20 cellular contexts compared by ENCODE assay signal in genomic region chr14:104757681-104758392, GRCh38. TPM values are rescaled to one million over a fixed set of nuclear protein-coding genes. Genes with fewer than 3 reads are reported as not detected.
DNase-seq lines count a peak whose midpoint lies in the region; ATAC-seq, FAIRE-seq and TF ChIP-seq lines count a peak whose summit lies in the region.
"Had no signal": no experiment of that assay in that cellular context is flagged by ENCODE, and none has a peak within 500 bp of the region (broad histone marks: within the 10 kb centered on the region; RNA-seq: fewer than 3 reads in every experiment).

No MANE protein-coding gene starts in this region.

- WGBS in tibial nerve, 2 donors = 87 to 92% methylated on average over 14 to 19 of the region's 19 CpGs

- H3K9me3 Mint-ChIP-seq in activated naive CD4-positive, alpha-beta T cell treated with anti-CD3 and anti-CD28 coated beads, Interleukin-2, amount 10 ng/mL, durations not matched to agents 7 days and 5 days = no peaks in the 10 kb centered on the region
- H3K9me3 Mint-ChIP-seq in immature natural killer cell = no peaks in the 10 kb centered on the region

- H2AFZ ChIP-seq in DND-41 (ENCODE audit: low read depth, low read length) = no peak overlapping the region

- no peak for TF ChIP-seq EP300 in tibial nerve (IDR thresholded peaks at IDR 0.05)

- H3K36me3 ChIP-seq in DND-41 (ENCODE audit: insufficient read depth, low read length) (peaks cover 77% of the 10 kb centered on the region), kidney (ENCODE audit: control insufficient read depth in 1 of 2, insufficient read depth in 2 of 2, low read length in 2 of 2) (peaks cover 21 to 26% of the 10 kb centered on the region in 2 donors), tibial nerve (peaks cover 0 to 75% (median 3%) of the 10 kb centered on the region in 3 donors)

- TF ChIP-seq CTCF in DND-41 (IDR thresholded peaks at IDR 0.05; ENCODE audit: borderline replicate concordance, extremely low read depth, low read length, poor library complexity, severe bottlenecking) = no peak
- TF ChIP-seq CTCF in RWPE1 (conservative IDR thresholded peaks at IDR 0.05; ENCODE audit: low read depth) = no peak
- no peak for TF ChIP-seq CTCF in kidney (IDR thresholded peaks at IDR 0.05; ENCODE audit: borderline replicate concordance, extremely low read depth, insufficient read depth)
- no peak for TF ChIP-seq CTCF in tibial nerve (IDR thresholded peaks at IDR 0.05)

- H3K4me1 Mint-ChIP-seq in activated naive CD4-positive, alpha-beta T cell treated with anti-CD3 and anti-CD28 coated beads, Interleukin-2, amount 10 ng/mL, durations not matched to agents 7 days and 5 days = peaks cover 45% of the 10 kb centered on the region
- H3K4me1 Mint-ChIP-seq in immature natural killer cell = peaks cover 21 to 29% of the 10 kb centered on the region in 2 donors

- H4K20me1 ChIP-seq in DND-41 (ENCODE audit: insufficient read depth, low read length) = peaks cover 79% of the 10 kb centered on the region

- CTCF ChIA-PET in activated naive CD4-positive, alpha-beta T cell treated with anti-CD3 and anti-CD28 coated beads, Interleukin-2, amount 10 ng/mL, durations not matched to agents 7 days and 5 days (lab: Charles Lee) = interaction anchor here (1.0 to 1.5 kb wide), 4 partner anchors 9 to 68 kb away, joined by 3 to 5 read pairs (median 4); no protein-coding TSS in a partner anchor
- CTCF ChIA-PET in RWPE1 (lab: Yijun Ruan, JAX) = no interaction called here

- peak overlapping the region; percentile 35 for H3K9ac ChIP-seq in DND-41 (ENCODE audit: low read depth, low read length)
- H3K9ac ChIP-seq in kidney (ENCODE audit: low read length in 2 of 2) = no peak overlapping the region
- H3K9ac ChIP-seq: SK-N-SH had no signal

- intact Hi-C loops in kidney (cut with DNase I) = no loop called here

- peak overlapping the region; percentile 86; the same call in 1 of the 2 replicates for H3K4me2 ChIP-seq in DND-41 (ENCODE audit: insufficient read depth, low read length)
- H3K4me2 ChIP-seq: SK-N-SH had no signal

- POLR2A ChIA-PET in RWPE1 (lab: Yijun Ruan, JAX; ENCODE audit: low non-redundant PET) = no interaction called here

- ATAC-seq in DND-41 (ENCODE audit: insufficient read depth, low read depth) = no peak
- no peak for ATAC-seq in HG02973 (IDR thresholded peaks at IDR 0.05; ENCODE audit: unreplicated experiment)
- ATAC-seq: K562 had no signal

- no peak overlapping the region for H3K4me3 ChIP-seq in DND-41 (ENCODE audit: low read depth in 1 of 2, low read length in 2 of 2)
- no peak overlapping the region for H3K4me3 ChIP-seq in kidney (ENCODE audit: low read length in 2 of 2)
- no peak overlapping the region for H3K4me3 ChIP-seq in tibial nerve
- H3K4me3 ChIP-seq: BLaER1 treated with 17β-estradiol and CSF1 and Interleukin-3, amounts not matched to agents 10 nM and 100 nM; K562 had no signal

- peak overlapping the region; percentile 78 for H3K27ac Mint-ChIP-seq in activated naive CD4-positive, alpha-beta T cell treated with anti-CD3 and anti-CD28 coated beads, Interleukin-2, amount 10 ng/mL, durations not matched to agents 7 days and 5 days
- no peak overlapping the region for H3K27ac Mint-ChIP-seq in immature natural killer cell

- H3K4me3 Mint-ChIP-seq in activated naive CD4-positive, alpha-beta T cell treated with anti-CD3 and anti-CD28 coated beads, Interleukin-2, amount 10 ng/mL, durations not matched to agents 7 days and 5 days = no peak overlapping the region
- H3K4me3 Mint-ChIP-seq in immature natural killer cell = no peak overlapping the region

- peaks cover 35% of the 10 kb centered on the region for H3K36me3 Mint-ChIP-seq in activated naive CD4-positive, alpha-beta T cell treated with anti-CD3 and anti-CD28 coated beads, Interleukin-2, amount 10 ng/mL, durations not matched to agents 7 days and 5 days
- H3K36me3 Mint-ChIP-seq in immature natural killer cell = peaks cover 4 to 16% (median 14%) of the 10 kb centered on the region in 3 donors

- TF ChIP-seq POLR2A in tibial nerve (IDR thresholded peaks at IDR 0.05) = no peak

- H3K27me3 Mint-ChIP-seq in activated naive CD4-positive, alpha-beta T cell treated with anti-CD3 and anti-CD28 coated beads, Interleukin-2, amount 10 ng/mL, durations not matched to agents 7 days and 5 days = no peaks in the 10 kb centered on the region
- peaks cover under 1 to 13% (median 11%) of the 10 kb centered on the region in 3 donors for H3K27me3 Mint-ChIP-seq in immature natural killer cell (ENCODE audit: low read depth in 3 of 3)

- H3K9me3 ChIP-seq in DND-41 (ENCODE audit: insufficient read depth, low read length, severe bottlenecking) (no peaks in the 10 kb centered on the region), kidney (ENCODE audit: control insufficient read depth in 1 of 2, low read length in 2 of 2) (no peaks in the 10 kb centered on the region), tibial nerve (no peaks in the 10 kb centered on the region)
- H3K9me3 ChIP-seq: BLaER1 treated with 17β-estradiol and CSF1 and Interleukin-3, amounts not matched to agents 10 nM and 100 nM; SK-N-SH had no signal

- H3K27ac ChIP-seq in DND-41 (ENCODE audit: low read length) (peak overlapping the region; percentile 72), RWPE1 (peak overlapping the region; percentile 31), kidney (ENCODE audit: low read depth in 2 of 2, low read length in 2 of 2) (no peak overlapping the region), tibial nerve (no peak overlapping the region)

- no peak for DNase-seq in activated naive CD4-positive, alpha-beta T cell treated with anti-CD3 and anti-CD28 coated beads, Interleukin-2, amount 10 ng/mL, durations not matched to agents 7 days and 5 days
- no peak for DNase-seq in activated naive CD4-positive, alpha-beta T cell treated with anti-CD3 and anti-CD28 coated beads, Interleukin-2, amount 50 U/mL, for 16 hours
- DNase-seq in DND-41 (no peak), RWPE1 (ENCODE audit: low spot score) (no peak), kidney (peak; percentile 54), tibial nerve (ENCODE audit: low spot score in 2 of 2) (no peak), immature natural killer cell (no peak)
- DNase-seq: DMS79; NCI-H1694 treated with DMSO at 0.1 percent for 48 hours; NCI-H748 treated with DMSO at 0.1 percent for 48 hours; NK-92 treated with Interleukin-12 subunit alpha and Interleukin-12 subunit beta, amount 100 ng/mL, for 24 hours; OCI-M1; SHP77; SK-N-SH had no signal

- peaks cover 45% of the 10 kb centered on the region for H3K4me1 ChIP-seq in DND-41 (ENCODE audit: insufficient read depth, low read length)
- H3K4me1 ChIP-seq in kidney (ENCODE audit: control insufficient read depth in 1 of 2, insufficient read depth in 1 of 2, low read depth in 1 of 2, low read length in 2 of 2) = peaks cover 10 to 14% of the 10 kb centered on the region in 2 donors
- peaks cover 0 to 26% (median 13%) of the 10 kb centered on the region in 4 donors for H3K4me1 ChIP-seq in tibial nerve

- FAIRE-seq in kidney (lab: Jason Lieb, UNC) = no peak
- FAIRE-seq: D721Med, H1, HTR-8/SVneo, K562 had no signal

- H3K27me3 ChIP-seq in DND-41 (ENCODE audit: insufficient read depth, low read length, poor library complexity) = no peaks in the 10 kb centered on the region
- no peaks in the 10 kb centered on the region for H3K27me3 ChIP-seq in tibial nerve
- H3K27me3 ChIP-seq: BLaER1 treated with 17β-estradiol and CSF1 and Interleukin-3, amounts not matched to agents 10 nM and 100 nM had no signal

- peaks cover 72% of the 10 kb centered on the region for H3K79me2 ChIP-seq in DND-41 (ENCODE audit: insufficient read depth, low read length)

RNA-seq across cellular contexts. Expression of gene SIVA1, which starts 4.9 kb away (rescaled TPM):
- total RNA-seq in kidney (65.7 TPM), tibial nerve (100 to 1,000 TPM; 260 to 422 (median 378) TPM)
- polyA plus RNA-seq in kidney (ENCODE audit: insufficient read depth, low read depth, low replicate concordance) (124 TPM), immature natural killer cell (100 to 1,000 TPM; 155 to 321 (median 203) TPM)

RNA-seq across cellular contexts. Expression of gene ADSS1, which starts 33.8 kb away (rescaled TPM):
- total RNA-seq in kidney = 7.5 TPM
- polyA plus RNA-seq in kidney (ENCODE audit: insufficient read depth, low read depth, low replicate concordance) = 16.5 TPM
- total RNA-seq in tibial nerve = 10 to 100 TPM in 1 of 4 donors, 1 to 10 TPM in 3; 4.8 to 11.4 (median 6.3) TPM
- polyA plus RNA-seq in immature natural killer cell = 1 to 10 TPM in 2 of 3 donors, under 1 TPM in 1; 0.43 to 2.4 (median 1.2) TPM

RNA-seq across cellular contexts. Expression of gene AKT1, which starts 37.7 kb away (rescaled TPM):
- total RNA-seq in kidney = 125 TPM
- polyA plus RNA-seq in kidney (ENCODE audit: insufficient read depth, low read depth, low replicate concordance) = 70.6 TPM
- 100 to 1,000 TPM; 130 to 199 (median 144) TPM for total RNA-seq in tibial nerve
- polyA plus RNA-seq in immature natural killer cell = 10 to 100 TPM; 14.8 to 23.3 (median 21.3) TPM

RNA-seq across cellular contexts. Expression of gene ZBTB42, which starts 43.1 kb away (rescaled TPM):
- total RNA-seq in kidney = 10.0 TPM
- 3.9 TPM for polyA plus RNA-seq in kidney (ENCODE audit: insufficient read depth, low read depth, low replicate concordance)
- 10 to 100 TPM in 1 of 4 donors, 1 to 10 TPM in 3; 5.9 to 12.3 (median 6.7) TPM for total RNA-seq in tibial nerve
- 1 to 10 TPM in 2 of 3 donors, under 1 TPM in 1; 0.25 to 2.4 (median 2.0) TPM for polyA plus RNA-seq in immature natural killer cell

Comparison
In these comparisons a context has a peak if more than half of its experiments do, and no peak if none do; other contexts are left out.
1. H3K27ac ChIP-seq: peak in DND-41 (single experiment) and RWPE1 (single experiment); none in kidney (0 of 2) and tibial nerve (0 of 4).